16 cellular contexts compared by ENCODE assay signal in genomic region chr2:690799-691198, GRCh38. TPM values are rescaled to one million over a fixed set of nuclear protein-coding genes. Genes with fewer than 3 reads are reported as not detected.
A peak's percentile ranks its signal among the peaks of the same experiment; 100 is the strongest.
DNase-seq lines count a peak whose midpoint lies in the region; ATAC-seq, FAIRE-seq and TF ChIP-seq lines count a peak whose summit lies in the region.
"Had no signal": no experiment of that assay in that cellular context is flagged by ENCODE, and none has a peak within 500 bp of the region (broad histone marks: within the 10 kb centered on the region; RNA-seq: fewer than 3 reads in every experiment).

No MANE protein-coding gene starts in this region.

- CTCF ChIA-PET in K562 (lab: Yijun Ruan, JAX; ENCODE audit: low intra/inter-chr PET ratio), result no interaction called here

- no peaks in the 10 kb centered on the region for H3K79me2 ChIP-seq in K562 (ENCODE audit: control insufficient read depth, insufficient read depth, low read length)

- no peak overlapping the region for H3K4me2 ChIP-seq in K562 (ENCODE audit: insufficient read depth, low read length)

- peaks cover 5 to 14% of the 10 kb centered on the region in 2 experiments; a peak in 3 of 5 replicates for H3K4me1 ChIP-seq in K562 (replicated peaks in 1 of 2; ENCODE audit: control insufficient read depth in 2 of 2, insufficient read depth in 2 of 2, low read length in 2 of 2)
- peaks cover 14% of the 10 kb centered on the region for H3K4me1 ChIP-seq in suprapubic skin
- H3K4me1 ChIP-seq in tibial nerve, result peaks cover 0 to 42% (median 6%) of the 10 kb centered on the region in 4 donors

- no peak overlapping the region for H3K4me3 ChIP-seq in K562
- H3K4me3 ChIP-seq in suprapubic skin, result peak overlapping the region; percentile 16
- no peak overlapping the region for H3K4me3 ChIP-seq in tibial nerve
- H3K4me3 ChIP-seq: BLaER1 treated with 17β-estradiol and CSF1 and Interleukin-3, amounts not matched to agents 10 nM and 100 nM; HAP-1 had no signal

- H3K27me3 ChIP-seq in K562 (ENCODE audit: control insufficient read depth in 2 of 2, insufficient read depth in 2 of 2, low read length in 2 of 2), result peaks cover 20 to 36% of the 10 kb centered on the region in 2 experiments
- no peaks in the 10 kb centered on the region for H3K27me3 ChIP-seq in suprapubic skin
- H3K27me3 ChIP-seq in tibial nerve, result no peaks in the 10 kb centered on the region
- H3K27me3 ChIP-seq: BLaER1 treated with 17β-estradiol and CSF1 and Interleukin-3, amounts not matched to agents 10 nM and 100 nM had no signal

- peak; percentile 54 for FAIRE-seq in K562 (lab: Jason Lieb, UNC)

- H3K36me3 Mint-ChIP-seq in nephron (ENCODE audit: low read depth), result peaks cover 25% of the 10 kb centered on the region

- H3K9me3 Mint-ChIP-seq in nephron, result peaks cover 9% of the 10 kb centered on the region

- peak overlapping the region; percentile 84 to 88 (median 86) for H3K27ac Mint-ChIP-seq in nephron
- H3K27ac Mint-ChIP-seq: B cell; CD8-positive, alpha-beta T cell had no signal

- H4K20me1 ChIP-seq in K562 (replicated peaks; ENCODE audit: control insufficient read depth, insufficient read depth, low read length), result no peaks in the 10 kb centered on the region
- H4K20me1 ChIP-seq: BLaER1 treated with 17β-estradiol and CSF1 and Interleukin-3, amounts not matched to agents 10 nM and 100 nM had no signal

- ATAC-seq in K562 (peak; percentile 77), HG02870 (IDR thresholded peaks at IDR 0.05; ENCODE audit: unreplicated experiment) (no peak)
- ATAC-seq: CD8-positive, alpha-beta T cell had no signal

- 6% methylated on average over 10 of the region's 10 CpGs for WGBS in K562 (ENCODE audit: insufficient coverage, low coverage, missing lambda C conversion rate)
- WGBS in suprapubic skin, result 70% methylated on average over 10 of the region's 10 CpGs
- WGBS in tibial nerve, 2 donors, result 80 to 82% methylated on average over 10 of the region's 10 CpGs

- no peaks in the 10 kb centered on the region for H3K9me1 ChIP-seq in K562 (ENCODE audit: control insufficient read depth, insufficient read depth, low read length)

- 0 out of 2 replicates have a peak, but pooled peaks cover 1% of the 10 kb centered on the region for H3K9me3 ChIP-seq in K562 (replicated peaks; ENCODE audit: control insufficient read depth, insufficient read depth, low read depth, low read length)
- H3K9me3 ChIP-seq in suprapubic skin, result no peaks in the 10 kb centered on the region
- no peaks in the 10 kb centered on the region for H3K9me3 ChIP-seq in tibial nerve
- H3K9me3 ChIP-seq: HAP-1 had no signal

- no peak for TF ChIP-seq RAD21 in K562 (CRISPR knock-in tag; conservative IDR thresholded peaks at IDR 0.05 in 1 of 2, IDR thresholded peaks at IDR 0.05 in 1 of 2)

- peaks cover 35% of the 10 kb centered on the region for H3K4me1 Mint-ChIP-seq in nephron

- H2AFZ ChIP-seq in K562 (ENCODE audit: low read depth, low read length), result no peak overlapping the region

- no peak overlapping the region for H3K9ac ChIP-seq in K562 (ENCODE audit: insufficient read depth in 1 of 2, low read depth in 2 of 2, low read length in 2 of 2)

- no TSS peak for BruUV-seq in K562 (replicated peaks; lab: Mats Ljungman, UMichigan)

- H3K4me3 Mint-ChIP-seq in nephron, result peak overlapping the region in 1 of 3 experiments; percentile 10
- H3K4me3 Mint-ChIP-seq: B cell; CD8-positive, alpha-beta T cell had no signal

- peak; percentile 27 to 76 for DNase-seq in SHP77 (lab: John Stamatoyannopoulos, UW)
- peak in 1 of 4 experiments; percentile 17 for DNase-seq in K562 (ENCODE audit: extremely low read depth in 1 of 4, low spot score in 3 of 4)
- no peak for DNase-seq in suprapubic skin (ENCODE audit: low spot score in 2 of 2)
- DNase-seq in ecto neural progenitor cell (ENCODE audit: low spot score), result no peak
- no peak for DNase-seq in NCI-H187 treated with DMSO at 0.1 percent for 48 hours (lab: John Stamatoyannopoulos, UW)
- no peak for DNase-seq in tibial nerve (ENCODE audit: low spot score in 2 of 2)
- DNase-seq: Calu3; CD8-positive, alpha-beta T cell; DMS79 treated with DMSO at 0.1 percent for 48 hours; GF-D8 had no signal

- no peak for TF ChIP-seq EP300 in K562 (IDR thresholded peaks at IDR 0.05; ENCODE audit: low read length)
- TF ChIP-seq EP300 in suprapubic skin (IDR thresholded peaks at IDR 0.05), result no peak
- no peak for TF ChIP-seq EP300 in tibial nerve (IDR thresholded peaks at IDR 0.05)

- POLR2A ChIA-PET in K562 (lab: Yijun Ruan, JAX), result interaction anchor here (0.6 to 1.3 kb wide), 2 partner anchors 10 to 16 kb away, joined by 3 read pairs; no protein-coding TSS in a partner anchor

- TF ChIP-seq CTCF in K562 (IDR thresholded peaks at IDR 0.05 in 2 of 3, conservative IDR thresholded peaks at IDR 0.05 in 1 of 3; ENCODE audit: insufficient read depth in 2 of 3, low read depth in 1 of 3, low read length in 3 of 3) (no peak), nephron (IDR thresholded peaks at IDR 0.05; ENCODE audit: unreplicated experiment in 3 of 3) (no peak), suprapubic skin (IDR thresholded peaks at IDR 0.05) (no peak), tibial nerve (IDR thresholded peaks at IDR 0.05) (no peak)

- no peak for TF ChIP-seq POLR2A in K562 (conservative IDR thresholded peaks at IDR 0.05)
- TF ChIP-seq POLR2A in suprapubic skin (IDR thresholded peaks at IDR 0.05), result no peak
- TF ChIP-seq POLR2A in tibial nerve (IDR thresholded peaks at IDR 0.05), result no peak

- no peaks in the 10 kb centered on the region for H3K27me3 Mint-ChIP-seq in nephron (ENCODE audit: low read depth)
- H3K27me3 Mint-ChIP-seq: B cell had no signal

- H3K36me3 ChIP-seq in K562 (ENCODE audit: control insufficient read depth, insufficient read depth, low read length), result no peaks in the 10 kb centered on the region
- H3K36me3 ChIP-seq in suprapubic skin, result no peaks in the 10 kb centered on the region
- H3K36me3 ChIP-seq in tibial nerve, result no peaks in the 10 kb centered on the region
- H3K36me3 ChIP-seq: HAP-1 had no signal

- intact Hi-C loops in K562 (cut with micrococcal nuclease), result no loop called here

- in situ Hi-C loops in K562 (cut with MboI), result no loop called here

- H3K27ac ChIP-seq in K562 (ENCODE audit: extremely low read depth, low read depth, low read length), result no peak overlapping the region
- peak overlapping the region; percentile 82 for H3K27ac ChIP-seq in suprapubic skin
- no peak overlapping the region for H3K27ac ChIP-seq in tibial nerve
- H3K27ac ChIP-seq: HL-60 had no signal

TF ChIP-seq in K562, 482 proteins besides CTCF, POLR2A, EP300 and RAD21:
- TF ChIP-seq CBX8 (IDR thresholded peaks at IDR 0.05; ENCODE audit: borderline replicate concordance, extremely low read depth, low read depth, low read length, poor library complexity, severe bottlenecking) (peak; percentile 86), HMG20B (CRISPR knock-in tag; IDR thresholded peaks at IDR 0.05) (no peak), ZNF263 (CRISPR knock-in tag; IDR thresholded peaks at IDR 0.05; ENCODE audit: borderline replicate concordance) (peak; percentile 51; the same call in 1 of the 2 replicates)

RNA-seq across cellular contexts. Expression of gene TMEM18, which starts 13.6 kb away (rescaled TPM):
- total RNA-seq in K562 (2011; cell fraction: chromatin; rRNA removed; ENCODE audit: low replicate concordance), result 46.2 and 62.9 TPM in 2 replicates
- total RNA-seq in K562 (2011; cell fraction: nucleolus; rRNA removed), result 25.7 and 27.0 TPM in 2 replicates
- 33.0 and 41.0 TPM in 2 replicates for total RNA-seq in K562 (2011; cell fraction: nucleoplasm; rRNA removed)
- 12.8 and 12.9 TPM in 2 replicates for total RNA-seq in K562 (2014; rRNA removed)
- 19.6 and 23.4 TPM in 2 replicates for total RNA-seq in K562 (2014; rRNA removed; fragmentation: Illumina TruSeq; extraction: Trizol)
- total RNA-seq in K562 (2015; rRNA removed; fragmentation: Illumina TruSeq; extraction: Trizol), result 19.4 and 19.9 TPM in 2 replicates
- total RNA-seq in K562 (2021), result 18.4 and 21.3 TPM in 2 replicates
- polyA plus RNA-seq in K562 (2011; rRNA removed), result 21.1 and 28.3 TPM in 2 replicates
- polyA plus RNA-seq in K562 (2011; cell fraction: cytosol; rRNA removed), result 12.3 and 19.7 TPM in 2 replicates
- 36.1 and 37.8 TPM in 2 replicates for polyA plus RNA-seq in K562 (2011; cell fraction: nucleus; rRNA removed)
- 19.3 and 26.1 TPM in 2 replicates for polyA plus RNA-seq in K562 (2012)
- 19.2 and 21.8 TPM in 2 replicates for polyA plus RNA-seq in K562 (2014; fragmentation: Illumina TruSeq; extraction: Trizol)
- 10 to 100 TPM; 54.5 to 55.9 TPM for polyA plus RNA-seq in K562 (2014; fragmentation: Nextera tagmentation; extraction: Ambion mirVana)
- 17.5 and 30.7 TPM in 2 replicates for polyA plus RNA-seq in K562 (2014; rRNA removed)
- 20.6 and 22.0 TPM in 2 replicates for polyA minus RNA-seq in K562 (2011; rRNA and poly(A)+ RNA removed)
- 6.6 and 9.2 TPM in 2 replicates for polyA minus RNA-seq in K562 (2011; cell fraction: cytosol; rRNA and poly(A)+ RNA removed)
- 12.8 and 15.7 TPM in 2 replicates for polyA minus RNA-seq in K562 (2011; cell fraction: nucleus; rRNA and poly(A)+ RNA removed)
- total RNA-seq in suprapubic skin, result 10 to 100 TPM; 20.4 to 24.6 (median 22.0) TPM
- total RNA-seq in tibial nerve, result 10 to 100 TPM; 20.1 to 44.1 (median 23.4) TPM

Comparison
In these comparisons a context has a peak if more than half of its experiments do, and no peak if none do; other contexts are left out.
1. DNase-seq: peak in SHP77 (2 of 2); none in suprapubic skin (0 of 2), ecto neural progenitor cell (single experiment), NCI-H187 treated with DMSO at 0.1 percent for 48 hours (single experiment) and tibial nerve (0 of 2).